7 cellular contexts compared by ENCODE assay signal in genomic region chr16:80824623-80825364, GRCh38. TPM values are rescaled to one million over a fixed set of nuclear protein-coding genes. Genes with fewer than 3 reads are reported as not detected.
DNase-seq lines count a peak whose midpoint lies in the region; ATAC-seq and TF ChIP-seq lines count a peak whose summit lies in the region.

No MANE protein-coding gene starts in this region.

- peak; percentile 62 for TF ChIP-seq RAD21 in HCT116 (IDR thresholded peaks at IDR 0.05; ENCODE audit: low read depth)

- H3K27ac ChIP-seq in HCT116 (ENCODE audit: low read depth, low read length), result no peak overlapping the region
- no peak overlapping the region for H3K27ac ChIP-seq in Panc1 (ENCODE audit: low read length)

- H3K4me2 ChIP-seq in HCT116 (ENCODE audit: low read length), result no peak overlapping the region

- intact Hi-C loops in HCT116 (cut with micrococcal nuclease), result loop anchor here (2.0 kb wide), 1 partner anchor 298 kb away; no protein-coding TSS in a partner anchor
- intact Hi-C loops in Panc1 (cut with micrococcal nuclease; ENCODE audit: unreplicated experiment), result no loop called here

- BruUV-seq in HCT116 (replicated peaks; lab: Mats Ljungman, UMichigan) (no TSS peak), Panc1 (replicated peaks; lab: Mats Ljungman, UMichigan) (no TSS peak)

- H3K36me3 ChIP-seq in HCT116 (ENCODE audit: control insufficient read depth in 1 of 2, insufficient read depth in 2 of 2, low read length in 2 of 2) (no peaks in the 10 kb centered on the region), Panc1 (ENCODE audit: control insufficient read depth, insufficient read depth, low read length) (no peaks in the 10 kb centered on the region)

- POLR2A ChIA-PET in HCT116 (lab: Charles Lee), result no interaction called here
- POLR2A ChIA-PET in Panc1 (lab: Charles Lee), result no interaction called here

- H4K20me1 ChIP-seq in HCT116 (ENCODE audit: insufficient read depth), result no peaks in the 10 kb centered on the region

- H3K4me3 ChIP-seq in HCT116 (replicated peaks in 1 of 2; ENCODE audit: low read depth in 1 of 2, low read length in 2 of 2) (no peak overlapping the region), Panc1 (ENCODE audit: low read depth in 2 of 2, low read length in 2 of 2) (no peak overlapping the region)

- no peak for TF ChIP-seq POLR2A in HCT116 (IDR thresholded peaks at IDR 0.05; ENCODE audit: borderline replicate concordance, extremely low read depth, insufficient read depth, insufficient read length)

- 0 out of 2 replicates have a peak, but pooled peaks cover 8% of the 10 kb centered on the region for H3K27me3 ChIP-seq in HCT116 (ENCODE audit: insufficient read depth, low read length)
- no peaks in the 10 kb centered on the region for H3K27me3 ChIP-seq in Panc1 (ENCODE audit: control insufficient read depth, insufficient read depth, low read length)

- H3K9ac ChIP-seq in HCT116 (ENCODE audit: low read length), result no peak overlapping the region

- no peaks in the 10 kb centered on the region for H3K9me3 ChIP-seq in HCT116 (ENCODE audit: control insufficient read depth in 1 of 2, insufficient read depth in 1 of 2, low read depth in 1 of 2, low read length in 2 of 2)
- no peaks in the 10 kb centered on the region for H3K9me3 ChIP-seq in Panc1 (ENCODE audit: control insufficient read depth, insufficient read depth, low read depth, low read length)

- RAD21 ChIA-PET in HCT116 (lab: Charles Lee; ENCODE audit: low non-redundant PET in 1 of 2, low total read pairs in 2 of 2, uncharacterized antibody in 2 of 2, unreplicated experiment in 2 of 2), result no interaction called here

- CTCF ChIA-PET in HCT116 (lab: Charles Lee), result no interaction called here
- CTCF ChIA-PET in Panc1 (lab: Charles Lee), result no interaction called here

- no peaks in the 10 kb centered on the region for H3K9me2 ChIP-seq in HCT116 (ENCODE audit: insufficient read depth)

- TF ChIP-seq CTCF in HCT116 (IDR thresholded peaks at IDR 0.05 in 2 of 3, conservative IDR thresholded peaks at IDR 0.05 in 1 of 3; ENCODE audit: borderline replicate concordance in 1 of 3, insufficient read depth in 1 of 3, low read depth in 2 of 3, low read length in 2 of 3) (peak; percentile 33 to 87 (median 84); a peak in 4 of 6 replicates), Panc1 (IDR thresholded peaks at IDR 0.05) (peak; percentile 68; the same call in 1 of the 2 replicates)

- peak; percentile 58 for ATAC-seq in HCT116
- no peak for ATAC-seq in Panc1
- ATAC-seq in HG02571 (IDR thresholded peaks at IDR 0.05; ENCODE audit: unreplicated experiment), result no peak

- peak; percentile 2 for DNase-seq in DMS 273 treated with DMSO at 0.1 percent for 48 hours (lab: John Stamatoyannopoulos, UW)
- peak; percentile 64 for DNase-seq in HCT116 (ENCODE audit: low read depth, low spot score)
- DNase-seq in Panc1 (ENCODE audit: low read depth, low spot score), result peak; percentile 32
- DNase-seq in cerebellar cortex (ENCODE audit: low spot score), result peak; percentile 79
- DNase-seq in myocyte (ENCODE audit: low read depth), result peak; percentile 48
- no peak for DNase-seq in cortex of kidney (lab: John Stamatoyannopoulos, UW)

- H3K79me2 ChIP-seq in HCT116 (ENCODE audit: insufficient read depth, low read length), result no peaks in the 10 kb centered on the region

- H2AFZ ChIP-seq in HCT116 (ENCODE audit: low read depth, low read length, poor library complexity, severe bottlenecking), result no peak overlapping the region

- in situ Hi-C loops in Panc1 (cut with HindIII; ENCODE audit: low pct_unique_long_range_greater_than_20kb, low sequenced_read_pairs), result no loop called here

- H3K4me1 ChIP-seq in HCT116 (ENCODE audit: control insufficient read depth in 1 of 2, insufficient read depth in 2 of 2, low read length in 2 of 2) (no peaks in the 10 kb centered on the region), Panc1 (ENCODE audit: control insufficient read depth, insufficient read depth, low read length) (no peaks in the 10 kb centered on the region)

TF ChIP-seq in HCT116, 20 proteins besides CTCF, POLR2A, EP300 and RAD21:
- TF ChIP-seq YY1 (IDR thresholded peaks at IDR 0.05; ENCODE audit: extremely low read depth, insufficient replicate concordance, low read depth, low read length) (no peak), ATF3 (IDR thresholded peaks at IDR 0.05) (no peak), REST (IDR thresholded peaks at IDR 0.05; ENCODE audit: low read depth) (no peak), SRF (IDR thresholded peaks at IDR 0.05; ENCODE audit: low read depth) (no peak), ZFX (IDR thresholded peaks at IDR 0.05) (no peak), CBX3 (IDR thresholded peaks at IDR 0.05; ENCODE audit: low read depth) (no peak), SIN3A (IDR thresholded peaks at IDR 0.05; ENCODE audit: low read depth) (no peak), CEBPB (IDR thresholded peaks at IDR 0.05; ENCODE audit: low read depth) (no peak), FOSL1 (IDR thresholded peaks at IDR 0.05; ENCODE audit: low read depth) (no peak), ELF1 (IDR thresholded peaks at IDR 0.05; ENCODE audit: borderline replicate concordance, low read depth) (no peak), TCF7L2 (IDR thresholded peaks at IDR 0.05; ENCODE audit: borderline replicate concordance, extremely low read depth, insufficient read depth, insufficient read length) (no peak), MAX (IDR thresholded peaks at IDR 0.05) (no peak), EZH2 (IDR thresholded peaks at IDR 0.05) (no peak), EZH2phosphoT487 (IDR thresholded peaks at IDR 0.05; ENCODE audit: borderline replicate concordance) (no peak), SP1 (IDR thresholded peaks at IDR 0.05; ENCODE audit: low read depth) (no peak), EGR1 (IDR thresholded peaks at IDR 0.05; ENCODE audit: low read depth) (no peak), ZBTB33 (IDR thresholded peaks at IDR 0.05; ENCODE audit: extremely low read depth, insufficient replicate concordance, low read length) (no peak), JUND (IDR thresholded peaks at IDR 0.05) (no peak), POLR2AphosphoS5 (IDR thresholded peaks at IDR 0.05; ENCODE audit: low read depth, low read length) (no peak)

RNA-seq across cellular contexts. Expression of gene CDYL2, which starts 20.4 kb away (rescaled TPM):
- 0.10 TPM for total RNA-seq in HCT116 (2021; ENCODE audit: unreplicated experiment)
- polyA plus RNA-seq in HCT116 (2012), result 0.09 TPM in 1 of 2 replicates, not detected in the other
- total RNA-seq in Panc1 (2021; ENCODE audit: unreplicated experiment), result 6.1 TPM
- 2.6 TPM for polyA plus RNA-seq in Panc1 (2012; ENCODE audit: insufficient read length)
- 0.37 and 1.4 TPM in 2 replicates for total RNA-seq in myocyte
- polyA plus RNA-seq in myocyte (2012), result 0.32 TPM
